ENCODE assay signal across 8 cellular contexts in the genomic region with DNA sequence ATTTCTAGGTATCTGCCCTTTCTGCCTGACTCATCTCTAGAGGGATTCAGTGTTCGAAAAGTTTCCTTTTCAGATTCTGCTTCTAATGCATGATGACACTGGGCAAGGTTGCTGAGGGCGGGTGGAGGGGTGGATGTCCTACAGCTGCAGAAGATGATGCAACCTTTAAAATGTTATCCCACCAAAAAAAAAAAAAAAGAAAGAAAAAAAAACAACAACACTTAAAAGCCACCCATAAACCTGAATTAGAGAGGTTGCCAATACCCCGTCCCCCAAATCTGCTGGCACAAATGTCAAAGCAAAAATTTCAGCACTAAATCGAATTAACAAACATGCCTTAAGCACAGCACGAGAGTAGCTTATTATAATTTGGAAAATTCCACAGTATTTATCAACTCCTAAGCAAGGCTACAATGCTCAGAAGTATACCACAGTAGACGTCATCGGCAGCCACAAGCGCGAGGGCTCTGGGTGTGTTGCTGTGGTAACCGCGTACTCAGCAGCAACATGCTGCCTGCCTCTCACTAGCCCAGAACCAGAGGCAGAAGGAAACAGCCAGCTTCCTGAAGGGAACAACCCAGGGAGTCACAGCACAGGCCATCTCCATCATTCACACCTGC.
A peak's percentile ranks its signal among the peaks of the same experiment; 100 is the strongest.
DNase-seq lines count a peak whose midpoint lies in the region; ATAC-seq and TF ChIP-seq lines count a peak whose summit lies in the region.

No MANE protein-coding gene starts in this region.

- H3K27ac ChIP-seq in vagina = peak overlapping the region; percentile 60

- no peak for TF ChIP-seq POLR2A in vagina (IDR thresholded peaks at IDR 0.05)

- no peaks in the 10 kb centered on the region for H3K36me3 ChIP-seq in vagina

- H3K27me3 ChIP-seq in vagina = no peaks in the 10 kb centered on the region

- H3K9me3 ChIP-seq in vagina = no peaks in the 10 kb centered on the region

- no peak overlapping the region for H3K4me3 ChIP-seq in vagina

- TF ChIP-seq CTCF in vagina (IDR thresholded peaks at IDR 0.05) = no peak

- ATAC-seq in GM18511 (IDR thresholded peaks at IDR 0.05; ENCODE audit: unreplicated experiment) = peak; percentile 74
- ATAC-seq in HG02885 (IDR thresholded peaks at IDR 0.05; ENCODE audit: poor library complexity, unreplicated experiment) = peak; percentile 79
- ATAC-seq in Right ventricle myocardium inferior = peak; percentile 93

- DNase-seq in OCI-M1 (lab: John Stamatoyannopoulos, UW) = peak; percentile 35
- DNase-seq in activated gamma-delta T cell treated with Interleukin-2 at 50 U/mL for 16 hours = peak; percentile 65
- DNase-seq in Right ventricle myocardium inferior (ENCODE audit: missing footprints) = peak; percentile 83
- peak; percentile 36 for DNase-seq in renal cortical epithelial cell (ENCODE audit: low read depth)
- no peak for DNase-seq in vagina (ENCODE audit: extremely low spot score in 2 of 2)
- no peak for DNase-seq in mesenteric fat pad (ENCODE audit: low spot score)

- peaks cover 3% of the 10 kb centered on the region for H3K4me1 ChIP-seq in vagina

- intact Hi-C loops in Right ventricle myocardium inferior (cut with DNase I) (no loop called here), vagina (cut with DNase I) (no loop called here)

Comparison
In these comparisons a context has a peak if more than half of its experiments do, and no peak if none do; other contexts are left out.
1. DNase-seq: peak in OCI-M1 (single experiment), activated gamma-delta T cell treated with Interleukin-2 at 50 U/mL for 16 hours (single experiment), Right ventricle myocardium inferior (single experiment) and renal cortical epithelial cell (single experiment); none in vagina (0 of 2) and mesenteric fat pad (single experiment).
2. Peak in every context shown above with its lines, with median percentiles within 50 percentile points of each other: ATAC-seq.